In genomic region chr3:134029256-134029733, GRCh38 we compare ENCODE assay signal across 9 cellular contexts. TPM values are rescaled to one million over a fixed set of nuclear protein-coding genes. Genes with fewer than 3 reads are reported as not detected.
DNase-seq lines count a peak whose midpoint lies in the region; ATAC-seq, FAIRE-seq and TF ChIP-seq lines count a peak whose summit lies in the region.
"Had no signal": no experiment of that assay in that cellular context is flagged by ENCODE, and none has a peak within 500 bp of the region (broad histone marks: within the 10 kb centered on the region; RNA-seq: fewer than 3 reads in every experiment).

No MANE protein-coding gene starts in this region.

- no peak overlapping the region for H3K27ac Mint-ChIP-seq in CD4-positive, alpha-beta T cell
- H3K27ac Mint-ChIP-seq in naive B cell = peak overlapping the region in 1 of 6 donors; percentile 69

- H3K79me2 ChIP-seq in endothelial cell of umbilical vein (ENCODE audit: control insufficient read depth, insufficient read depth, low read length) = no peaks in the 10 kb centered on the region

- H3K9me3 ChIP-seq in CD4-positive, alpha-beta T cell (ENCODE audit: control insufficient read depth, low read length) = no peaks in the 10 kb centered on the region
- H3K9me3 ChIP-seq in MG63 (no peaks in the 10 kb centered on the region), endothelial cell of umbilical vein (replicated peaks; ENCODE audit: control insufficient read depth, insufficient read depth, low read length) (no peaks in the 10 kb centered on the region)

- H3K27ac ChIP-seq in CD4-positive, alpha-beta T cell (ENCODE audit: low read depth, low read length) = no peak overlapping the region
- H3K27ac ChIP-seq in endothelial cell of umbilical vein (ENCODE audit: insufficient read depth, low read depth, low read length) = no peak overlapping the region
- H3K27ac ChIP-seq: HL-60 had no signal

- H3K9me1 ChIP-seq in endothelial cell of umbilical vein (replicated peaks; ENCODE audit: control insufficient read depth, extremely low read depth, insufficient read depth, low read length) = no peaks in the 10 kb centered on the region

- peak overlapping the region; percentile 42 for H3K4me3 ChIP-seq in MG63
- H3K4me3 ChIP-seq in endothelial cell of umbilical vein (replicated peaks in 1 of 3; ENCODE audit: insufficient read depth in 1 of 3, low read depth in 1 of 3, low read length in 3 of 3) = peak overlapping the region; percentile 8 to 66 (median 49)

- dilution Hi-C loops in endothelial cell of umbilical vein (cut with MboI; ENCODE audit: extremely low pct_ligation_motif_present, low sequenced_read_pairs) = no loop called here

- no peak for TF ChIP-seq CTCF in CD4-positive, alpha-beta T cell (IDR thresholded peaks at IDR 0.05)
- TF ChIP-seq CTCF in endothelial cell of umbilical vein (IDR thresholded peaks at IDR 0.05; ENCODE audit: extremely low read depth in 1 of 2, insufficient read depth in 1 of 2, low read depth in 1 of 2, low read length in 2 of 2) = no peak

- no peak for DNase-seq in CD4-positive, alpha-beta T cell
- no peak for DNase-seq in MG63
- peak; percentile 38 for DNase-seq in endothelial cell of umbilical vein (ENCODE audit: low read depth, low spot score)
- DNase-seq in naive B cell = no peak
- no peak for DNase-seq in NCI-H2029 (lab: John Stamatoyannopoulos, UW)
- DNase-seq in nucleus accumbens (lab: John Stamatoyannopoulos, UW) = no peak

- no peaks in the 10 kb centered on the region for H3K4me1 Mint-ChIP-seq in CD4-positive, alpha-beta T cell (ENCODE audit: low read depth)
- H3K4me1 Mint-ChIP-seq in naive B cell = peaks cover 0 to 10% (median 6%) of the 10 kb centered on the region in 3 donors

- ATAC-seq in CD4-positive, alpha-beta T cell (ENCODE audit: poor library complexity) = no peak
- ATAC-seq in naive B cell (ENCODE audit: low read depth in 2 of 2) = no peak
- ATAC-seq in HG03196 (IDR thresholded peaks at IDR 0.05; ENCODE audit: unreplicated experiment) = no peak
- no peak for ATAC-seq in GM21526 (IDR thresholded peaks at IDR 0.05; ENCODE audit: low FRiP score, unreplicated experiment)

- H2AFZ ChIP-seq in endothelial cell of umbilical vein (ENCODE audit: low read depth, low read length) = peak overlapping the region; percentile 88

- H3K4me2 ChIP-seq in endothelial cell of umbilical vein (ENCODE audit: insufficient read depth, low read length) = peak overlapping the region; percentile 58

- H3K36me3 ChIP-seq in MG63 (no peaks in the 10 kb centered on the region), endothelial cell of umbilical vein (ENCODE audit: control insufficient read depth in 2 of 2, extremely low read depth in 1 of 2, insufficient read depth in 2 of 2, low read length in 2 of 2) (no peaks in the 10 kb centered on the region)

- no TSS peak for BruUV-seq in endothelial cell of umbilical vein (replicated peaks; lab: Mats Ljungman, UMichigan)

- peaks cover 72% of the 10 kb centered on the region for H3K27me3 Mint-ChIP-seq in CD4-positive, alpha-beta T cell
- H3K27me3 Mint-ChIP-seq in naive B cell = peaks cover 49 to 73% (median 64%) of the 10 kb centered on the region in 3 donors

- CTCF ChIA-PET in CD4-positive, alpha-beta T cell (lab: Charles Lee) = no interaction called here
- CTCF ChIA-PET in endothelial cell of umbilical vein (lab: Charles Lee) = interaction anchor here (1.1 kb wide), 1 partner anchor 85 kb away, joined by 3 read pairs; no protein-coding TSS in a partner anchor

- no peak for TF ChIP-seq POLR2A in endothelial cell of umbilical vein (IDR thresholded peaks at IDR 0.05; ENCODE audit: low read depth, low read length)

- peak; percentile 47 for FAIRE-seq in endothelial cell of umbilical vein (lab: Jason Lieb, UNC)

- peak overlapping the region; percentile 20 for H3K4me3 Mint-ChIP-seq in CD4-positive, alpha-beta T cell
- H3K4me3 Mint-ChIP-seq in naive B cell = peak overlapping the region in 5 of 8 donors; percentile 33 to 76 (median 66)

- intact Hi-C loops in CD4-positive, alpha-beta T cell (cut with DNase I, micrococcal nuclease) = no loop called here
- intact Hi-C loops in endothelial cell of umbilical vein (cut with micrococcal nuclease) = loop anchor here (2.0 kb wide), 2 partner anchors 20 to 84 kb away; no protein-coding TSS in a partner anchor

- H3K9me3 Mint-ChIP-seq in CD4-positive, alpha-beta T cell = no peaks in the 10 kb centered on the region
- H3K9me3 Mint-ChIP-seq in naive B cell = peaks cover 0 to 4% (median 0%) of the 10 kb centered on the region in 7 donors

- no peaks in the 10 kb centered on the region for H3K36me3 Mint-ChIP-seq in CD4-positive, alpha-beta T cell (ENCODE audit: low read depth)
- no peaks in the 10 kb centered on the region for H3K36me3 Mint-ChIP-seq in naive B cell

- POLR2A ChIA-PET in CD4-positive, alpha-beta T cell (lab: Charles Lee) = no interaction called here
- POLR2A ChIA-PET in endothelial cell of umbilical vein (lab: Charles Lee) = no interaction called here

- peak overlapping the region; percentile 11 for H3K9ac ChIP-seq in endothelial cell of umbilical vein (replicated peaks; ENCODE audit: extremely low read depth, insufficient read depth, low read length)

- no peaks in the 10 kb centered on the region for H4K20me1 ChIP-seq in endothelial cell of umbilical vein (replicated peaks; ENCODE audit: control insufficient read depth, extremely low read depth, insufficient read depth, low read length)

- H3K4me1 ChIP-seq in endothelial cell of umbilical vein (ENCODE audit: control insufficient read depth, extremely low read depth, insufficient read depth, low read length) = peaks cover 18% of the 10 kb centered on the region

- H3K27me3 ChIP-seq in CD4-positive, alpha-beta T cell (ENCODE audit: control insufficient read depth, insufficient read depth, low read length) = peaks cover 42% of the 10 kb centered on the region
- H3K27me3 ChIP-seq in MG63 (peaks cover 4% of the 10 kb centered on the region; the same call in 1 of the 2 replicates), endothelial cell of umbilical vein (ENCODE audit: control insufficient read depth in 2 of 2, insufficient read depth in 2 of 2, low read length in 2 of 2) (peaks cover 0 to 5% of the 10 kb centered on the region in 2 experiments)

TF ChIP-seq in endothelial cell of umbilical vein, 7 proteins besides CTCF, POLR2A, EP300 and RAD21:
- no peak for TF ChIP-seq JUN (IDR thresholded peaks at IDR 0.05; ENCODE audit: borderline replicate concordance, insufficient read depth, insufficient read length, low read depth)
- TF ChIP-seq POLR2AphosphoS5 (IDR thresholded peaks at IDR 0.05; ENCODE audit: insufficient read depth, low read depth, low read length) = no peak
- TF ChIP-seq FOS (IDR thresholded peaks at IDR 0.05; ENCODE audit: borderline replicate concordance, insufficient read depth, low read length) = no peak
- TF ChIP-seq MYC (IDR thresholded peaks at IDR 0.05; ENCODE audit: low read depth, low read length) = no peak

RNA-seq across cellular contexts. Expression of gene SLCO2A1, which starts 0.4 kb away (rescaled TPM):
- not detected for total RNA-seq in CD4-positive, alpha-beta T cell
- 0.02 and 0.72 TPM in 2 replicates for total RNA-seq in MG63 (2014; rRNA removed; shearing (Covaris generic); ENCODE audit: low replicate concordance)
- total RNA-seq in endothelial cell of umbilical vein = 1.4 and 2.7 TPM in 2 replicates
- 11.9 and 13.2 TPM in 2 replicates for polyA plus RNA-seq in endothelial cell of umbilical vein
- polyA plus RNA-seq in endothelial cell of umbilical vein (2011; cell fraction: cytosol; rRNA removed) = 8.3 TPM in 2 replicates
- 19.0 and 23.3 TPM in 2 replicates for polyA plus RNA-seq in endothelial cell of umbilical vein (2011; cell fraction: nucleus; rRNA removed)
- 5.6 and 6.8 TPM in 2 replicates for polyA plus RNA-seq in endothelial cell of umbilical vein (2012)
- 11.5 and 15.3 TPM in 2 replicates for polyA minus RNA-seq in endothelial cell of umbilical vein
- not detected for polyA minus RNA-seq in endothelial cell of umbilical vein (2011; cell fraction: cytosol; rRNA and poly(A)+ RNA removed)
- polyA minus RNA-seq in endothelial cell of umbilical vein (2011; cell fraction: nucleus; rRNA and poly(A)+ RNA removed) = 12.6 and 16.3 TPM in 2 replicates
- not detected for polyA plus RNA-seq in naive B cell (ENCODE audit: low read depth in 6 of 6)
